In the genomic region with DNA sequence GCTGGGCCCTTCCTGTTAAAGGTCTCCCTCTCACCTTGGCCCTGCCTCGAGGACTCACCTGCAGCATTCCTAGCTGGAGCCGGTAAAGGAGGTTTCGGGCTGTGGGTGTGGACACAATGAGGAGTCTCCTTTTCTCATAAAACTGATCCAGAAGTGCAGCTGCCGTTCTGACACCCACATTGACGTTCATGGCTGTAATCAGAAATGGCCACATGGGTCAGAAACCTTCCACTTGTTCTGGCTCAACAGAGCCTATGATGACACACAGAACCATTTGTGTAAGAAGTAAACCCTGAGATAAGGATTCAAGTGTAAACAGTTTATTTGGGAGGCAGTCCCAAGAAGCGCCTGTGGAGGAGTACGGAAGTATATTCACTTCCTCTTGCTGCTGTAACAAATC, we compare ENCODE assay signal across 22 cellular contexts.
"Had no signal": no experiment of that assay in that cellular context is flagged by ENCODE, and none has a peak within 500 bp of the region (broad histone marks: within the 10 kb centered on the region; RNA-seq: fewer than 3 reads in every experiment).

No MANE protein-coding gene starts in this region.

- DNase-seq: dorsolateral prefrontal cortex; effector CD4-positive, alpha-beta T cell; foreskin fibroblast; gastrocnemius medialis; head of caudate nucleus; kidney; left lung; mesendoderm; midbrain; natural killer cell; occipital lobe; ovary; posterior cingulate gyrus; psoas muscle; right cardiac atrium; sigmoid colon; stimulated activated CD4-positive, alpha-beta T cell treated with anti-CD3 and anti-CD28 coated beads, Interleukin-2, amount 100 ng/mL, for 24 hours; stimulated activated CD4-positive, alpha-beta T cell treated with anti-CD3 and anti-CD28 coated beads, Interleukin-4, amount 100 ng/mL, for 24 hours; stimulated activated naive CD4-positive, alpha-beta T cell treated with Interleukin-2 at 50 U/mL for 16 hours; stomach; thyroid gland had no signal

- H3K27ac ChIP-seq: dorsolateral prefrontal cortex, gastrocnemius medialis, left lung, ovary, psoas muscle, sigmoid colon, stomach, thyroid gland had no signal

- H3K9me3 ChIP-seq: gastrocnemius medialis, left lung, ovary, psoas muscle, sigmoid colon, stomach, thyroid gland had no signal

- H3K36me3 ChIP-seq: gastrocnemius medialis, left lung, ovary, thyroid gland had no signal

- H3K27me3 ChIP-seq: gastrocnemius medialis, left lung, ovary, sigmoid colon, stomach, thyroid gland had no signal

- ATAC-seq: gastrocnemius medialis; left lung; natural killer cell; psoas muscle; stimulated activated effector memory CD8-positive, alpha-beta T cell treated with anti-CD3 and anti-CD28 coated beads, Interleukin-12 subunit alpha, Interleukin-12 subunit beta, amount 100 ng/mL, for 72 hours had no signal

- H3K4me1 ChIP-seq: gastrocnemius medialis, left lung, psoas muscle, sigmoid colon, stomach, thyroid gland had no signal

- H3K4me3 ChIP-seq: dorsolateral prefrontal cortex, gastrocnemius medialis, left lung, ovary, psoas muscle, sigmoid colon, stomach, thyroid gland had no signal
